ENCODE assay signal across 5 cellular contexts in genomic region chr13:24366315-24366714, GRCh38. TPM values are rescaled to one million over a fixed set of nuclear protein-coding genes. Genes with fewer than 3 reads are reported as not detected.
"Had no signal": no experiment of that assay in that cellular context is flagged by ENCODE, and none has a peak within 500 bp of the region (broad histone marks: within the 10 kb centered on the region; RNA-seq: fewer than 3 reads in every experiment).

No MANE protein-coding gene starts in this region.

RNA-seq across cellular contexts. Expression of gene C1QTNF9, which starts 56.9 kb away (rescaled TPM):
- total RNA-seq: GM23338, H1, HepG2, HFFc6 had no signal
- polyA plus RNA-seq: GM23338, H1, HepG2, IgD-negative memory B cell had no signal
